ENCODE assay signal across 1 cellular context in the genomic region with DNA sequence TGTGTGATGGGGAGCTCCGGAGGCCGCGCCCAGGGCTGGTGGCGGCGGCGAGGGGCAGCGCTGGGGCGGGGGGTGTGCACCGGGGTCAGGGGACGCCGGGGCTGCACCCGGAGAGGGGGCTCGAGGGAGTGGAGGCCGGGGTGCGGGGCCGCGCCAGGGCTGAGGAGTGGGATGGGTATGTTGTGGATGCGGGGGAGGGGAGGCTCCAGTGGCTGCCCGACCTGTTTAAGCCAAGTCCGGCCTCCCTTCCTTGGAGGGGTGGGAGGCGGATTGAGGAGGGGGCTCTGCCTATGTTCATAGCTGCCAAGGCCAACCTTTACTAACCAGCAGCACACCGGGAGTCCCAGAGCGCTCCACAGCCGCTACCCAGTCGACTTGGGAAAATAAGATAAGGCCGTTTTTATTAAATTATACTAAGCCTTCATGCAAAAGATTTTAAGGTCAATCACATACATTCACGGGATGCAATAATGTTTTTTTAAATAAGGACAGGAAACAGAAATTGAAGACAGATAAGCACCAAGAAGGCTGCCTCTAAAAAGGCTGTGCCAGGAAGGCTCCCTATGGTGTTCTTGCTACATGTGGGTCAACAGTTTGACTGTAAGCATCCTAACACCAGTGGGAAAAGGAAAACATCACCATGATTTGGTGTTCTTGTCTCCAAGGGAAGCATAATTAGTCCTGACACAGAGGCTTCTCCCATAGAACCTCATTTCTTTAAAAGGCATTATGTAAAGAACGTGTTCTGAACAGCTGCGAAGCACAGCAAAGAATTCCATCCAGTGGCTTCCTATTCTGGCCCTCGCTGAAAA.
TF ChIP-seq lines count a peak whose summit lies in the region.

No MANE protein-coding gene starts in this region.

TF ChIP-seq in GM23338, 12 proteins besides CTCF, POLR2A, EP300 and RAD21 (continued from another document):
- TF ChIP-seq, protein P1, sequence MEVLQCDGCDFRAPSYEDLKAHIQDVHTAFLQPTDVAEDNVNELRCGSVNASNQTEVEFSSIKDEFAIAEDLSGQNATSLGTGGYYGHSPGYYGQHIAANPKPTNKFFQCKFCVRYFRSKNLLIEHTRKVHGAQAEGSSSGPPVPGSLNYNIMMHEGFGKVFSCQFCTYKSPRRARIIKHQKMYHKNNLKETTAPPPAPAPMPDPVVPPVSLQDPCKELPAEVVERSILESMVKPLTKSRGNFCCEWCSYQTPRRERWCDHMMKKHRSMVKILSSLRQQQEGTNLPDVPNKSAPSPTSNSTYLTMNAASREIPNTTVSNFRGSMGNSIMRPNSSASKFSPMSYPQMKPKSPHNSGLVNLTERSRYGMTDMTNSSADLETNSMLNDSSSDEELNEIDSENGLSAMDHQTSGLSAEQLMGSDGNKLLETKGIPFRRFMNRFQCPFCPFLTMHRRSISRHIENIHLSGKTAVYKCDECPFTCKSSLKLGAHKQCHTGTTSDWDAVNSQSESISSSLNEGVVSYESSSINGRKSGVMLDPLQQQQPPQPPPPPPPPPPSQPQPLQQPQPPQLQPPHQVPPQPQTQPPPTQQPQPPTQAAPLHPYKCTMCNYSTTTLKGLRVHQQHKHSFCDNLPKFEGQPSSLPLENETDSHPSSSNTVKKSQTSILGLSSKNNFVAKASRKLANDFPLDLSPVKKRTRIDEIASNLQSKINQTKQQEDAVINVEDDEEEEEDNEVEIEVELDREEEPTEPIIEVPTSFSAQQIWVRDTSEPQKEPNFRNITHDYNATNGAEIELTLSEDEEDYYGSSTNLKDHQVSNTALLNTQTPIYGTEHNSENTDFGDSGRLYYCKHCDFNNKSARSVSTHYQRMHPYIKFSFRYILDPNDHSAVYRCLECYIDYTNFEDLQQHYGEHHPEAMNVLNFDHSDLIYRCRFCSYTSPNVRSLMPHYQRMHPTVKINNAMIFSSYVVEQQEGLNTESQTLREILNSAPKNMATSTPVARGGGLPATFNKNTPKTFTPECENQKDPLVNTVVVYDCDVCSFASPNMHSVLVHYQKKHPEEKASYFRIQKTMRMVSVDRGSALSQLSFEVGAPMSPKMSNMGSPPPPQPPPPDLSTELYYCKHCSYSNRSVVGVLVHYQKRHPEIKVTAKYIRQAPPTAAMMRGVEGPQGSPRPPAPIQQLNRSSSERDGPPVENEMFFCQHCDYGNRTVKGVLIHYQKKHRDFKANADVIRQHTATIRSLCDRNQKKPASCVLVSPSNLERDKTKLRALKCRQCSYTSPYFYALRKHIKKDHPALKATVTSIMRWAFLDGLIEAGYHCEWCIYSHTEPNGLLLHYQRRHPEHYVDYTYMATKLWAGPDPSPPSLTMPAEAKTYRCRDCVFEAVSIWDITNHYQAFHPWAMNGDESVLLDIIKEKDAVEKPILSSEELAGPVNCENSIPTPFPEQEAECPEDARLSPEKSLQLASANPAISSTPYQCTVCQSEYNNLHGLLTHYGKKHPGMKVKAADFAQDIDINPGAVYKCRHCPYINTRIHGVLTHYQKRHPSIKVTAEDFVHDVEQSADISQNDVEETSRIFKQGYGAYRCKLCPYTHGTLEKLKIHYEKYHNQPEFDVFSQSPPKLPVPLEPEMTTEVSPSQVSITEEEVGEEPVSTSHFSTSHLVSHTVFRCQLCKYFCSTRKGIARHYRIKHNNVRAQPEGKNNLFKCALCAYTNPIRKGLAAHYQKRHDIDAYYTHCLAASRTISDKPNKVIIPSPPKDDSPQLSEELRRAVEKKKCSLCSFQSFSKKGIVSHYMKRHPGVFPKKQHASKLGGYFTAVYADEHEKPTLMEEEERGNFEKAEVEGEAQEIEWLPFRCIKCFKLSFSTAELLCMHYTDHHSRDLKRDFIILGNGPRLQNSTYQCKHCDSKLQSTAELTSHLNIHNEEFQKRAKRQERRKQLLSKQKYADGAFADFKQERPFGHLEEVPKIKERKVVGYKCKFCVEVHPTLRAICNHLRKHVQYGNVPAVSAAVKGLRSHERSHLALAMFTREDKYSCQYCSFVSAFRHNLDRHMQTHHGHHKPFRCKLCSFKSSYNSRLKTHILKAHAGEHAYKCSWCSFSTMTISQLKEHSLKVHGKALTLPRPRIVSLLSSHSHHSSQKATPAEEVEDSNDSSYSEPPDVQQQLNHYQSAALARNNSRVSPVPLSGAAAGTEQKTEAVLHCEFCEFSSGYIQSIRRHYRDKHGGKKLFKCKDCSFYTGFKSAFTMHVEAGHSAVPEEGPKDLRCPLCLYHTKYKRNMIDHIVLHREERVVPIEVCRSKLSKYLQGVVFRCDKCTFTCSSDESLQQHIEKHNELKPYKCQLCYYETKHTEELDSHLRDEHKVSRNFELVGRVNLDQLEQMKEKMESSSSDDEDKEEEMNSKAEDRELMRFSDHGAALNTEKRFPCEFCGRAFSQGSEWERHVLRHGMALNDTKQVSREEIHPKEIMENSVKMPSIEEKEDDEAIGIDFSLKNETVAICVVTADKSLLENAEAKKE (CRISPR knock-in tag; IDR thresholded peaks at IDR 0.05), result no peak
- TF ChIP-seq REST (IDR thresholded peaks at IDR 0.05; ENCODE audit: unreplicated experiment) (no peak), EZH2phosphoT487 (IDR thresholded peaks at IDR 0.05; ENCODE audit: unreplicated experiment) (no peak), EZH2 (IDR thresholded peaks at IDR 0.05; ENCODE audit: low read depth, unreplicated experiment) (no peak), ETS1 (IDR thresholded peaks at IDR 0.05) (no peak), ZNF114 (CRISPR knock-in tag; IDR thresholded peaks at IDR 0.05) (no peak), ZNF331 (CRISPR knock-in tag; IDR thresholded peaks at IDR 0.05; ENCODE audit: low read depth) (no peak), POLR2AphosphoS5 (IDR thresholded peaks at IDR 0.05; ENCODE audit: low read depth) (no peak), NANOG (IDR thresholded peaks at IDR 0.05; ENCODE audit: borderline replicate concordance) (no peak)
